32 cellular contexts compared by ENCODE assay signal in genomic region chr3:135556184-135556583, GRCh38.
A peak's percentile ranks its signal among the peaks of the same experiment; 100 is the strongest.
DNase-seq lines count a peak whose midpoint lies in the region; TF ChIP-seq lines count a peak whose summit lies in the region.
"Had no signal": no experiment of that assay in that cellular context is flagged by ENCODE, and none has a peak within 500 bp of the region (broad histone marks: within the 10 kb centered on the region; RNA-seq: fewer than 3 reads in every experiment).

No MANE protein-coding gene starts in this region.

- TF ChIP-seq POLR2A in spleen (IDR thresholded peaks at IDR 0.05), result no peak
- no peak for TF ChIP-seq POLR2A in erythroblast (IDR thresholded peaks at IDR 0.05; ENCODE audit: low read length)

- no peaks in the 10 kb centered on the region for H3K27me3 ChIP-seq in smooth muscle cell (ENCODE audit: low read depth)
- H3K27me3 ChIP-seq in spleen (replicated peaks in 1 of 7), result no peaks in the 10 kb centered on the region
- H3K27me3 ChIP-seq: BLaER1 treated with 17β-estradiol and CSF1 and Interleukin-3, amounts not matched to agents 10 nM and 100 nM; foreskin keratinocyte; tibial artery had no signal

- no peaks in the 10 kb centered on the region for H3F3A ChIP-seq in smooth muscle cell (ENCODE audit: low read depth)

- H2AFZ ChIP-seq in smooth muscle cell (ENCODE audit: low read depth), result no peak overlapping the region

- DNase-seq in GM04503 (ENCODE audit: low read depth), result peak; percentile 59
- peak; percentile 29 for DNase-seq in LHCN-M2 (ENCODE audit: low read depth)
- peak; percentile 4 for DNase-seq in astrocyte of the hippocampus (ENCODE audit: low read depth, low spot score)
- no peak for DNase-seq in smooth muscle cell (lab: John Stamatoyannopoulos, UW; ENCODE audit: unreplicated experiment)
- no peak for DNase-seq in spleen
- no peak for DNase-seq in erythroblast (lab: John Stamatoyannopoulos, UW)
- no peak for DNase-seq in central memory CD4-positive, alpha-beta T cell
- DNase-seq: ACHN; activated CD4-positive, alpha-beta T cell treated with anti-CD3 and anti-CD28 coated beads, Interleukin-2, amount 50 U/mL, for 4 hours; activated T-cell treated with anti-CD3 and anti-CD28 coated beads, Interleukin-2, amount 50 U/mL, for 48 hours; DMS53; effector memory CD4-positive, alpha-beta T cell; foreskin keratinocyte; heart right ventricle; kidney; naive thymus-derived CD8-positive, alpha-beta T cell; NCI-H1092 treated with DMSO at 0.1 percent for 48 hours; NCI-H187; NCI-H2171 treated with DMSO at 0.1 percent for 48 hours; NCI-H510A; NK-92 treated with Interleukin-12 subunit alpha and Interleukin-12 subunit beta, amount 100 ng/mL, for 24 hours; nucleus accumbens; PC-3; Right ventricle myocardium superior; stimulated activated CD4-positive, alpha-beta T cell treated with anti-CD3 and anti-CD28 coated beads, Interleukin-4, amount 100 ng/mL, for 24 hours; T-helper 17 cell; tibial artery had no signal

- no peaks in the 10 kb centered on the region for H3K9me3 ChIP-seq in smooth muscle cell (replicated peaks; ENCODE audit: low read depth)
- H3K9me3 ChIP-seq in spleen, result no peaks in the 10 kb centered on the region
- H3K9me3 ChIP-seq: BLaER1 treated with 17β-estradiol and CSF1 and Interleukin-3, amounts not matched to agents 10 nM and 100 nM; HAP-1; heart right ventricle; prostate gland; tibial artery had no signal

- TF ChIP-seq CTCF in smooth muscle cell (IDR thresholded peaks at IDR 0.05; ENCODE audit: borderline replicate concordance, insufficient read depth, poor library complexity, severe bottlenecking) (no peak), spleen (IDR thresholded peaks at IDR 0.05 in 8 of 11, conservative IDR thresholded peaks at IDR 0.05 in 3 of 11) (no peak)

- H3K79me2 ChIP-seq in smooth muscle cell (ENCODE audit: low read depth), result no peaks in the 10 kb centered on the region

- no peak overlapping the region for H3K9ac ChIP-seq in smooth muscle cell (ENCODE audit: low read depth)
- H3K9ac ChIP-seq: BLaER1 treated with 17β-estradiol and CSF1 and Interleukin-3, amounts not matched to agents 10 nM and 100 nM had no signal

- H3K4me2 ChIP-seq in smooth muscle cell, result peak overlapping the region; percentile 33
- H3K4me2 ChIP-seq: BLaER1 treated with 17β-estradiol and CSF1 and Interleukin-3, amounts not matched to agents 10 nM and 100 nM had no signal

- H3K27ac ChIP-seq in smooth muscle cell (ENCODE audit: low read depth) (no peak overlapping the region), spleen (no peak overlapping the region)
- H3K27ac ChIP-seq: BLaER1 treated with 17β-estradiol and CSF1 and Interleukin-3, amounts not matched to agents 10 nM and 100 nM; coronary artery; foreskin keratinocyte; heart right ventricle; prostate gland; tibial artery had no signal

- no peak overlapping the region for H3K4me3 ChIP-seq in smooth muscle cell
- no peak overlapping the region for H3K4me3 ChIP-seq in spleen
- H3K4me3 ChIP-seq: BLaER1 treated with 17β-estradiol and CSF1 and Interleukin-3, amounts not matched to agents 10 nM and 100 nM; coronary artery; HAP-1; heart right ventricle; lung; prostate gland; tibial artery had no signal

- H3K36me3 ChIP-seq in smooth muscle cell (ENCODE audit: low read depth) (no peaks in the 10 kb centered on the region), spleen (no peaks in the 10 kb centered on the region)
- H3K36me3 ChIP-seq: BLaER1 treated with 17β-estradiol and CSF1 and Interleukin-3, amounts not matched to agents 10 nM and 100 nM; HAP-1; heart right ventricle; prostate gland; tibial artery had no signal

- H3K4me1 ChIP-seq in smooth muscle cell (ENCODE audit: low read depth), result peaks cover 4% of the 10 kb centered on the region
- no peaks in the 10 kb centered on the region for H3K4me1 ChIP-seq in spleen
- H3K4me1 ChIP-seq: foreskin keratinocyte, HAP-1, heart right ventricle, prostate gland, tibial artery had no signal

- intact Hi-C loops in spleen (cut with DNase I; ENCODE audit: low total_unique reads), result no loop called here

- WGBS in smooth muscle cell (ENCODE audit: low lambda C conversion rate), result 33% methylated on average over 2 of the region's 2 CpGs
- WGBS in spleen, 5 donors, result 73 to 90% (median 84%) methylated on average over 2 of the region's 2 CpGs

- no peaks in the 10 kb centered on the region for H4K20me1 ChIP-seq in smooth muscle cell (ENCODE audit: low read depth)
- H4K20me1 ChIP-seq: BLaER1 treated with 17β-estradiol and CSF1 and Interleukin-3, amounts not matched to agents 10 nM and 100 nM had no signal

Comparison
In these comparisons a context has a peak if more than half of its experiments do, and no peak if none do; other contexts are left out.
1. DNase-seq: peak in GM04503 (single experiment), LHCN-M2 (single experiment) and astrocyte of the hippocampus (single experiment); none in smooth muscle cell (single experiment), spleen (single experiment), erythroblast (0 of 2) and central memory CD4-positive, alpha-beta T cell (single experiment).